In the genomic region with DNA sequence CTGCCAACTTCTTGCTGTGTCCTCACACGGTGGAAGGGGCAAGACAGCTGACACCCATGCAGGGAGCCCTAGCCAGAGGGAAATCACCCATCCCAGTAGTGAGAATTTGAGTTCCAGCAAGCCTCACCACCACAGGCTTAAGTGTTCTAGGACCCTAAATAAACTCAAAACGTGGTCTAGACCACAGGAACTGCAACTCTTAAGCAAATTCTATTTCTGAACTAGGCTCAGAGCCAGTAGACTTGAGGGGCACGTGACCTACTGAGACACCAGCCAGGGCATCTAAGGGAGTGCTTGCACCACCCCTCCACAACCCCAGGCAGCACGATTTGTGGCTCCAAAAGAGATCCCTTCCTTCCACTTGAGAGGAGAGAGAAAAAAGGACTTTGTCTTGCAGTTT, we compare ENCODE assay signal across 22 cellular contexts.
DNase-seq lines count a peak whose midpoint lies in the region; ATAC-seq and TF ChIP-seq lines count a peak whose summit lies in the region.
"Had no signal": no experiment of that assay in that cellular context is flagged by ENCODE, and none has a peak within 500 bp of the region (broad histone marks: within the 10 kb centered on the region; RNA-seq: fewer than 3 reads in every experiment).

No MANE protein-coding gene starts in this region.

- H3K4me3 Mint-ChIP-seq in T-helper 17 cell: no peak overlapping the region
- H3K4me3 Mint-ChIP-seq: activated T-cell treated with anti-CD3 and anti-CD28 coated beads, Interleukin-2, amount 50 U/mL, for 24 hours; brain; stimulated activated naive CD8-positive, alpha-beta T cell treated with anti-CD3 and anti-CD28 coated beads, Interleukin-15, amount 100 ng/mL, for 72 hours had no signal

- peaks cover 10% of the 10 kb centered on the region for H3K27me3 Mint-ChIP-seq in T-helper 17 cell

- H3K79me2 ChIP-seq in MM.1S (ENCODE audit: low read length): no peaks in the 10 kb centered on the region

- H3F3A ChIP-seq in MM.1S (ENCODE audit: insufficient read depth, low read length): peaks cover 34% of the 10 kb centered on the region

- no peaks in the 10 kb centered on the region for H3K27me3 ChIP-seq in MM.1S (replicated peaks; ENCODE audit: insufficient read depth, low read length)
- H3K27me3 ChIP-seq: tibial nerve had no signal

- no peaks in the 10 kb centered on the region for H4K20me1 ChIP-seq in MM.1S (ENCODE audit: insufficient read depth, low read length)

- no peaks in the 10 kb centered on the region for H3K36me3 Mint-ChIP-seq in T-helper 17 cell (ENCODE audit: low read depth)
- H3K36me3 Mint-ChIP-seq: brain had no signal

- H3K27ac ChIP-seq in MM.1S (ENCODE audit: low read length): peak overlapping the region; percentile 90
- H3K27ac ChIP-seq: 22Rv1, prostate gland, tibial nerve had no signal

- H3K36me3 ChIP-seq in MM.1S (replicated peaks; ENCODE audit: insufficient read depth, low read length): no peaks in the 10 kb centered on the region
- H3K36me3 ChIP-seq: prostate gland, tibial nerve had no signal

- H3K4me2 ChIP-seq in MM.1S (ENCODE audit: low read depth, low read length): peak overlapping the region; percentile 84

- peak overlapping the region; percentile 56 for H2AFZ ChIP-seq in MM.1S (ENCODE audit: low read length)

- ATAC-seq in T-helper 17 cell (no peak), GM21360 (IDR thresholded peaks at IDR 0.05; ENCODE audit: unreplicated experiment) (no peak)
- ATAC-seq in activated CD4-positive, CD25-positive, alpha-beta regulatory T cell treated with anti-CD3 and anti-CD28 coated beads, Interleukin-2, amount 50 U/mL, for 24 hours: no peak
- ATAC-seq: HepG2; stimulated activated naive CD8-positive, alpha-beta T cell treated with anti-CD3 and anti-CD28 coated beads, Interleukin-15, amount 100 ng/mL, for 72 hours had no signal

- DNase-seq in SKM-1 treated with dmso at 0.1 percent for 144 hours (lab: John Stamatoyannopoulos, UW; ENCODE audit: unreplicated experiment): peak; percentile 36
- DNase-seq in SKM-1 (lab: John Stamatoyannopoulos, UW; ENCODE audit: unreplicated experiment): no peak
- DNase-seq in MM.1S: peak; percentile 95
- peak; percentile 88 for DNase-seq in SIG-M5 treated with dmso at 0.1 percent for 504 hours (lab: John Stamatoyannopoulos, UW; ENCODE audit: unreplicated experiment)
- no peak for DNase-seq in T-helper 17 cell
- no peak for DNase-seq in activated CD4-positive, alpha-beta T cell treated with anti-CD3 and anti-CD28 coated beads for 4 hours
- DNase-seq: activated CD4-positive, alpha-beta T cell treated with anti-CD3 and anti-CD28 coated beads for 1 hour; activated CD8-positive, alpha-beta memory T cell treated with anti-CD3 and anti-CD28 coated beads for 24 hours; activated T-cell treated with anti-CD3 and anti-CD28 coated beads, Interleukin-2, amount 50 U/mL, for 24 hours; DMS153; HCEC 1CT; mammary epithelial cell; NCI-H2171; NCI-H526; stimulated activated naive CD8-positive, alpha-beta T cell treated with anti-CD3 and anti-CD28 coated beads, Interleukin-15, amount 100 ng/mL, for 72 hours had no signal

- H3K9me2 ChIP-seq in MM.1S (replicated peaks; ENCODE audit: insufficient read depth, low read length): no peaks in the 10 kb centered on the region

- H3K4me1 Mint-ChIP-seq in T-helper 17 cell: no peaks in the 10 kb centered on the region
- H3K4me1 Mint-ChIP-seq: brain; stimulated activated naive CD8-positive, alpha-beta T cell treated with anti-CD3 and anti-CD28 coated beads, Interleukin-15, amount 100 ng/mL, for 72 hours had no signal

- H3K4me1 ChIP-seq in MM.1S (ENCODE audit: low read length): peaks cover 75% of the 10 kb centered on the region
- H3K4me1 ChIP-seq: prostate gland, tibial nerve had no signal

- H3K4me3 ChIP-seq in MM.1S (ENCODE audit: low read length): peak overlapping the region; percentile 42
- H3K4me3 ChIP-seq: prostate gland, tibial nerve had no signal

- peak overlapping the region; percentile 51 for H3K9ac ChIP-seq in MM.1S (ENCODE audit: low read length)

- H3K9me3 ChIP-seq in MM.1S (replicated peaks; ENCODE audit: insufficient read depth, low read length) (no peaks in the 10 kb centered on the region), T-helper 17 cell (ENCODE audit: control insufficient read depth, low read length, poor library complexity, severe bottlenecking) (peaks cover 2% of the 10 kb centered on the region)
- H3K9me3 ChIP-seq: prostate gland had no signal

- no peak overlapping the region for H3K27ac Mint-ChIP-seq in T-helper 17 cell
- H3K27ac Mint-ChIP-seq: activated T-cell treated with anti-CD3 and anti-CD28 coated beads, Interleukin-2, amount 50 U/mL, for 24 hours; brain; stimulated activated naive CD8-positive, alpha-beta T cell treated with anti-CD3 and anti-CD28 coated beads, Interleukin-15, amount 100 ng/mL, for 72 hours had no signal

- TF ChIP-seq CTCF in MM.1S (IDR thresholded peaks at IDR 0.05; ENCODE audit: low read length): no peak

Comparison
In these comparisons a context has a peak if more than half of its experiments do, and no peak if none do; other contexts are left out.
1. DNase-seq: peak in SKM-1 treated with dmso at 0.1 percent for 144 hours (single experiment), MM.1S (single experiment) and SIG-M5 treated with dmso at 0.1 percent for 504 hours (single experiment); none in SKM-1 (single experiment), T-helper 17 cell (0 of 3) and activated CD4-positive, alpha-beta T cell treated with anti-CD3 and anti-CD28 coated beads for 4 hours (0 of 2).